In genomic region chr20:34977365-34978091, GRCh38 we compare ENCODE assay signal across 1 cellular context.
TF ChIP-seq lines count a peak whose summit lies in the region.

No MANE protein-coding gene starts in this region.

TF ChIP-seq in HepG2, 621 proteins besides CTCF, POLR2A, EP300 and RAD21 (continued from another document):
- TF ChIP-seq TFE3 (CRISPR knock-in tag; IDR thresholded peaks at IDR 0.05) (0 out of 2 replicates have a peak, but pooled peaks have one; percentile 44), ZBTB39 (CRISPR knock-in tag; IDR thresholded peaks at IDR 0.05) (no peak), MAFF (IDR thresholded peaks at IDR 0.05; ENCODE audit: low read depth, low read length) (peak; percentile 46), RFX1 (IDR thresholded peaks at IDR 0.05) (no peak), NR2F2 (IDR thresholded peaks at IDR 0.05; ENCODE audit: borderline replicate concordance, low read depth) (no peak), TAF1 (CRISPR knock-in tag; IDR thresholded peaks at IDR 0.05) (no peak), ERF (CRISPR knock-in tag; IDR thresholded peaks at IDR 0.05) (no peak), BATF2 (CRISPR knock-in tag; IDR thresholded peaks at IDR 0.05) (no peak), ZBTB49 (CRISPR knock-in tag; IDR thresholded peaks at IDR 0.05; ENCODE audit: borderline replicate concordance) (no peak), SP5 (CRISPR knock-in tag; IDR thresholded peaks at IDR 0.05; ENCODE audit: borderline replicate concordance, low read depth) (no peak), LCORL (IDR thresholded peaks at IDR 0.05) (no peak), LCORL (CRISPR knock-in tag; IDR thresholded peaks at IDR 0.05) (no peak), BHLHE40 (IDR thresholded peaks at IDR 0.05; ENCODE audit: low read length) (0 out of 2 replicates have a peak, but pooled peaks have one; percentile 45), MYNN (CRISPR knock-in tag; IDR thresholded peaks at IDR 0.05; ENCODE audit: low read depth) (no peak), SAP130 (CRISPR knock-in tag; IDR thresholded peaks at IDR 0.05; ENCODE audit: low read depth) (peak; percentile 44), HOXA3 (CRISPR knock-in tag; IDR thresholded peaks at IDR 0.05) (0 out of 2 replicates have a peak, but pooled peaks have one; percentile 24), RXRB (CRISPR knock-in tag; IDR thresholded peaks at IDR 0.05; ENCODE audit: borderline replicate concordance) (no peak)
